Comparison of ENCODE assay signal across 8 cellular contexts in the genomic region with DNA sequence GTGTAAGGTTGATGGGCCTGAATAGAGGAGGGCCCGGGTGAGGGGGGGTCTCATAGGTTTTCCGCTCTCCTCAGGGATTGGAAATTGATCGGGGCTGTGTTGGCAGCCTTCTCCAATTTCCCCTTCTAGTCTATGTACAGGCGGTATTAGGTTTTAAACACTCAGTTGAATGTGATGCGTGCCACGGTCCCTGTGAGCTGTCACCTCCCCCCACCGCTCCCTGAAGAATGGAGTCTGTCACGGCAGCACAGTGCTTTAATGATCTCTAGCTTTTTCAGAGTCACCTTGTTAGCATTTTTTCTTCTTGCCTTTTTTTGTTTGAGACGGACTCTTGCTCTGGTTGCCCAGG. TPM values are rescaled to one million over a fixed set of nuclear protein-coding genes. Genes with fewer than 3 reads are reported as not detected.
DNase-seq lines count a peak whose midpoint lies in the region; ATAC-seq and TF ChIP-seq lines count a peak whose summit lies in the region.

No MANE protein-coding gene starts in this region.

- POLR2A ChIA-PET in BJ (lab: Charles Lee) = no interaction called here
- POLR2A ChIA-PET in activated CD8-positive, alpha-beta T cell treated with anti-CD3 and anti-CD28 coated beads, Interleukin-2, amount 10 ng/mL, durations not matched to agents 7 days and 5 days (lab: Charles Lee) = interaction anchor here (1.0 kb wide), 2 partner anchors 144 to 181 kb away, joined by 3 read pairs; no protein-coding TSS in a partner anchor

- H3K4me2 ChIP-seq in skeletal muscle satellite cell (ENCODE audit: low read length) = peak overlapping the region; percentile 91

- H3K9me3 Mint-ChIP-seq in activated CD8-positive, alpha-beta T cell treated with anti-CD3 and anti-CD28 coated beads, Interleukin-2, amount 10 ng/mL, durations not matched to agents 7 days and 5 days (ENCODE audit: insufficient read depth) = no peaks in the 10 kb centered on the region

- H3K27ac ChIP-seq in heart right ventricle = peak overlapping the region; percentile 93 to 99 (median 98)

- peak overlapping the region; percentile 89 for H3K27ac Mint-ChIP-seq in activated CD8-positive, alpha-beta T cell treated with anti-CD3 and anti-CD28 coated beads, Interleukin-2, amount 10 ng/mL, durations not matched to agents 7 days and 5 days

- H3K36me3 Mint-ChIP-seq in activated CD8-positive, alpha-beta T cell treated with anti-CD3 and anti-CD28 coated beads, Interleukin-2, amount 10 ng/mL, durations not matched to agents 7 days and 5 days (ENCODE audit: low read depth) = peaks cover 58% of the 10 kb centered on the region

- H3K4me3 ChIP-seq in BJ (ENCODE audit: low read depth, low read length) = peak overlapping the region; percentile 94
- peak overlapping the region; percentile 86 to 100 (median 98) for H3K4me3 ChIP-seq in heart right ventricle
- H3K4me3 ChIP-seq in skeletal muscle satellite cell (ENCODE audit: low read length) = peak overlapping the region; percentile 94

- peaks cover 32% of the 10 kb centered on the region for H3K36me3 ChIP-seq in BJ (ENCODE audit: control insufficient read depth, insufficient read depth, low read length)
- peaks cover 3 to 65% (median 25%) of the 10 kb centered on the region in 9 donors for H3K36me3 ChIP-seq in heart right ventricle
- H3K36me3 ChIP-seq in skeletal muscle satellite cell (ENCODE audit: insufficient read depth, low read length) = peaks cover 59% of the 10 kb centered on the region

- H3K27me3 ChIP-seq in BJ (ENCODE audit: control insufficient read depth, insufficient read depth, low read length) (no peaks in the 10 kb centered on the region), heart right ventricle (no peaks in the 10 kb centered on the region), skeletal muscle satellite cell (ENCODE audit: control insufficient read depth, insufficient read depth, low read length) (no peaks in the 10 kb centered on the region)

- intact Hi-C loops in heart right ventricle (cut with DNase I) = no loop called here

- peak; percentile 9 for ATAC-seq in HG02852 (IDR thresholded peaks at IDR 0.05; ENCODE audit: unreplicated experiment)
- peak; percentile 10 for ATAC-seq in activated CD8-positive, alpha-beta T cell treated with anti-CD3 and anti-CD28 coated beads, Interleukin-2, amount 10 ng/mL, durations not matched to agents 7 days and 5 days
- peak in 7 of 8 donors; percentile 3 to 33 (median 19) for ATAC-seq in heart right ventricle
- ATAC-seq in HG03025 (IDR thresholded peaks at IDR 0.05; ENCODE audit: low FRiP score, unreplicated experiment) = no peak
- no peak for ATAC-seq in HG02763 (IDR thresholded peaks at IDR 0.05; ENCODE audit: unreplicated experiment)

- peak overlapping the region; percentile 98 for H3K9ac ChIP-seq in skeletal muscle satellite cell (ENCODE audit: low read depth, low read length)

- H3K4me1 ChIP-seq in heart right ventricle = peaks cover 9 to 53% (median 37%) of the 10 kb centered on the region in 9 donors
- H3K4me1 ChIP-seq in skeletal muscle satellite cell (ENCODE audit: control insufficient read depth, insufficient read depth, low read length) = peaks cover 15% of the 10 kb centered on the region

- peak overlapping the region; percentile 90 for H3K4me3 Mint-ChIP-seq in activated CD8-positive, alpha-beta T cell treated with anti-CD3 and anti-CD28 coated beads, Interleukin-2, amount 10 ng/mL, durations not matched to agents 7 days and 5 days

- TF ChIP-seq CTCF in BJ (IDR thresholded peaks at IDR 0.05; ENCODE audit: insufficient read depth, low read depth, low read length) (no peak), heart right ventricle (IDR thresholded peaks at IDR 0.05) (no peak)

- H3K27me3 Mint-ChIP-seq in activated CD8-positive, alpha-beta T cell treated with anti-CD3 and anti-CD28 coated beads, Interleukin-2, amount 10 ng/mL, durations not matched to agents 7 days and 5 days (ENCODE audit: low read depth) = no peaks in the 10 kb centered on the region

- CTCF ChIA-PET in BJ (lab: Yijun Ruan, JAX) = no interaction called here
- CTCF ChIA-PET in activated CD8-positive, alpha-beta T cell treated with anti-CD3 and anti-CD28 coated beads, Interleukin-2, amount 10 ng/mL, durations not matched to agents 7 days and 5 days (lab: Charles Lee) = interaction anchor here (1.5 to 3.6 kb wide), 3 partner anchors 19 to 186 kb away, joined by 5 to 19 read pairs (median 13); no protein-coding TSS in a partner anchor

- H3K4me1 Mint-ChIP-seq in activated CD8-positive, alpha-beta T cell treated with anti-CD3 and anti-CD28 coated beads, Interleukin-2, amount 10 ng/mL, durations not matched to agents 7 days and 5 days (ENCODE audit: low read depth) = peaks cover 61% of the 10 kb centered on the region

- DNase-seq in BJ (ENCODE audit: low read depth) (no peak), heart right ventricle (no peak), HuH-7 (ENCODE audit: low spot score) (no peak)
- DNase-seq in activated CD8-positive, alpha-beta T cell treated with anti-CD3 and anti-CD28 coated beads, Interleukin-2, amount 10 ng/mL, durations not matched to agents 7 days and 5 days = peak; percentile 32

- 11 to 14% methylated on average over 9 of the region's 9 CpGs for WGBS in heart right ventricle, 2 donors

- H3K9me3 ChIP-seq in heart right ventricle = no peaks in the 10 kb centered on the region
- H3K9me3 ChIP-seq in skeletal muscle satellite cell (replicated peaks; ENCODE audit: low read length) = no peaks in the 10 kb centered on the region

RNA-seq across cellular contexts. Expression of gene COX4I1, which starts 0.8 kb away (rescaled TPM):
- polyA plus RNA-seq in BJ (2011; rRNA removed) (763 and 892 TPM in 2 replicates), heart right ventricle (1,000 to 10,000 TPM; 2,661 to 4,942 TPM)
- 188 and 285 TPM in 2 replicates for polyA minus RNA-seq in BJ (2011; rRNA and poly(A)+ RNA removed)
- total RNA-seq in activated CD8-positive, alpha-beta T cell treated with anti-CD3 and anti-CD28 coated beads, Interleukin-2, amount 10 ng/mL, durations not matched to agents 7 days and 5 days = 100 to 1,000 TPM; 505 to 520 TPM
- 1,000 to 10,000 TPM; 1,221 to 2,099 (median 1,899) TPM for total RNA-seq in heart right ventricle
- 298 and 380 TPM in 2 replicates for total RNA-seq in skeletal muscle satellite cell (2012; rRNA removed)

RNA-seq across cellular contexts. Expression of gene EMC8, which starts 1.0 kb away (rescaled TPM):
- polyA plus RNA-seq in BJ (2011; rRNA removed) = 29.9 and 36.9 TPM in 2 replicates
- polyA minus RNA-seq in BJ (2011; rRNA and poly(A)+ RNA removed) = 25.9 and 34.1 TPM in 2 replicates
- total RNA-seq in activated CD8-positive, alpha-beta T cell treated with anti-CD3 and anti-CD28 coated beads, Interleukin-2, amount 10 ng/mL, durations not matched to agents 7 days and 5 days = 10 to 100 TPM; 33.3 to 43.0 TPM
- total RNA-seq in heart right ventricle = 10 to 100 TPM; 17.8 to 29.0 (median 26.1) TPM
- polyA plus RNA-seq in heart right ventricle = 10 to 100 TPM in 1 of 2 donors, 1 to 10 TPM in 1; 6.2 to 23.1 TPM
- total RNA-seq in skeletal muscle satellite cell (2012; rRNA removed) = 31.2 and 42.6 TPM in 2 replicates

RNA-seq across cellular contexts. Expression of gene C16orf74, which starts 49.4 kb away (rescaled TPM):
- polyA plus RNA-seq in BJ (2011; rRNA removed) (2.0 and 2.9 TPM in 2 replicates), heart right ventricle (1 to 10 TPM in 1 of 2 donors, under 1 TPM in 1; 0.87 to 4.4 TPM)
- polyA minus RNA-seq in BJ (2011; rRNA and poly(A)+ RNA removed) = 0.51 and 0.66 TPM in 2 replicates
- under 1 TPM; 0.21 TPM for total RNA-seq in activated CD8-positive, alpha-beta T cell treated with anti-CD3 and anti-CD28 coated beads, Interleukin-2, amount 10 ng/mL, durations not matched to agents 7 days and 5 days
- 1 to 10 TPM in 8 of 10 donors, under 1 TPM in 2; 0.56 to 6.5 (median 1.2) TPM for total RNA-seq in heart right ventricle
- 11.1 and 12.7 TPM in 2 replicates for total RNA-seq in skeletal muscle satellite cell (2012; rRNA removed)

Comparison
In these comparisons a context has a peak if more than half of its experiments do, and no peak if none do; other contexts are left out.
1. ATAC-seq: peak in HG02852 (single experiment), activated CD8-positive, alpha-beta T cell treated with anti-CD3 and anti-CD28 coated beads, Interleukin-2, amount 10 ng/mL, durations not matched to agents 7 days and 5 days (single experiment) and heart right ventricle (7 of 8); none in HG03025 (single experiment) and HG02763 (single experiment).
2. Peak in every context shown above with its lines, with median percentiles within 50 percentile points of each other: H3K4me3 ChIP-seq.